27 cellular contexts compared by ENCODE assay signal in genomic region chr13:108328848-108329247, GRCh38.
"Had no signal": no experiment of that assay in that cellular context is flagged by ENCODE, and none has a peak within 500 bp of the region (broad histone marks: within the 10 kb centered on the region; RNA-seq: fewer than 3 reads in every experiment).

No MANE protein-coding gene starts in this region.

- H3K36me3 ChIP-seq: brain microvascular endothelial cell, gastrocnemius medialis, sigmoid colon, thoracic aorta had no signal

- H3K4me1 Mint-ChIP-seq: stimulated activated effector memory CD8-positive, alpha-beta T cell treated with anti-CD3 and anti-CD28 coated beads, Interleukin-12 subunit alpha, Interleukin-12 subunit beta, amount 100 ng/mL, for 72 hours had no signal

- H3K36me3 Mint-ChIP-seq: activated CD4-positive, alpha-beta memory T cell treated with anti-CD3 and anti-CD28 coated beads for 36 hours; activated naive CD4-positive, alpha-beta T cell treated with anti-CD3 and anti-CD28 coated beads, Interleukin-2, amount 10 ng/mL, durations not matched to agents 7 days and 5 days; activated naive CD8-positive, alpha-beta T cell treated with anti-CD3 and anti-CD28 coated beads, Interleukin-2, amount 10 ng/mL, durations not matched to agents 7 days and 5 days; naive thymus-derived CD8-positive, alpha-beta T cell; stimulated activated effector memory CD8-positive, alpha-beta T cell treated with anti-CD3 and anti-CD28 coated beads, Interleukin-12 subunit alpha, Interleukin-12 subunit beta, amount 100 ng/mL, for 72 hours had no signal

- H3K9me3 Mint-ChIP-seq: activated CD4-positive, alpha-beta memory T cell treated with anti-CD3 and anti-CD28 coated beads for 36 hours; activated naive CD4-positive, alpha-beta T cell treated with anti-CD3 and anti-CD28 coated beads, Interleukin-2, amount 10 ng/mL, durations not matched to agents 7 days and 5 days; activated naive CD8-positive, alpha-beta T cell treated with anti-CD3 and anti-CD28 coated beads, Interleukin-2, amount 10 ng/mL, durations not matched to agents 7 days and 5 days; effector memory CD8-positive, alpha-beta T cell; stimulated activated effector memory CD8-positive, alpha-beta T cell treated with anti-CD3 and anti-CD28 coated beads, Interleukin-12 subunit alpha, Interleukin-12 subunit beta, amount 100 ng/mL, for 72 hours; stimulated activated naive CD8-positive, alpha-beta T cell treated with anti-CD3 and anti-CD28 coated beads, Interleukin-15, Interleukin-2, amounts not matched to agents 100 ng/mL and 50 ng/mL, for 24 hours had no signal

- H3K27ac Mint-ChIP-seq: activated CD4-positive, alpha-beta memory T cell treated with anti-CD3 and anti-CD28 coated beads for 36 hours; activated naive CD4-positive, alpha-beta T cell treated with anti-CD3 and anti-CD28 coated beads, Interleukin-2, amount 10 ng/mL, durations not matched to agents 7 days and 5 days; activated naive CD8-positive, alpha-beta T cell treated with anti-CD3 and anti-CD28 coated beads, Interleukin-2, amount 10 ng/mL, durations not matched to agents 7 days and 5 days; effector memory CD8-positive, alpha-beta T cell; naive thymus-derived CD8-positive, alpha-beta T cell; stimulated activated effector memory CD8-positive, alpha-beta T cell treated with anti-CD3 and anti-CD28 coated beads, Interleukin-12 subunit alpha, Interleukin-12 subunit beta, amount 100 ng/mL, for 72 hours; stimulated activated naive CD8-positive, alpha-beta T cell treated with anti-CD3 and anti-CD28 coated beads, Interleukin-15, Interleukin-2, amounts not matched to agents 100 ng/mL and 50 ng/mL, for 24 hours had no signal

- H3K4me3 Mint-ChIP-seq: activated CD4-positive, alpha-beta memory T cell treated with anti-CD3 and anti-CD28 coated beads for 36 hours; activated naive CD4-positive, alpha-beta T cell treated with anti-CD3 and anti-CD28 coated beads, Interleukin-2, amount 10 ng/mL, durations not matched to agents 7 days and 5 days; activated naive CD8-positive, alpha-beta T cell treated with anti-CD3 and anti-CD28 coated beads, Interleukin-2, amount 10 ng/mL, durations not matched to agents 7 days and 5 days; effector memory CD8-positive, alpha-beta T cell; naive thymus-derived CD8-positive, alpha-beta T cell; neural crest cell; stimulated activated effector memory CD8-positive, alpha-beta T cell treated with anti-CD3 and anti-CD28 coated beads, Interleukin-12 subunit alpha, Interleukin-12 subunit beta, amount 100 ng/mL, for 72 hours; stimulated activated naive CD8-positive, alpha-beta T cell treated with anti-CD3 and anti-CD28 coated beads, Interleukin-15, Interleukin-2, amounts not matched to agents 100 ng/mL and 50 ng/mL, for 24 hours had no signal

- H3K4me1 ChIP-seq: gastrocnemius medialis, parathyroid adenoma, psoas muscle, sigmoid colon had no signal

- H3K27me3 Mint-ChIP-seq: activated CD4-positive, alpha-beta memory T cell treated with anti-CD3 and anti-CD28 coated beads for 36 hours had no signal

- ATAC-seq: effector memory CD8-positive, alpha-beta T cell; gastrocnemius medialis; left ventricle myocardium superior; naive thymus-derived CD8-positive, alpha-beta T cell; psoas muscle; stimulated activated effector memory CD8-positive, alpha-beta T cell treated with anti-CD3 and anti-CD28 coated beads, Interleukin-12 subunit alpha, Interleukin-12 subunit beta, amount 100 ng/mL, for 72 hours had no signal

- H3K9me3 ChIP-seq: gastrocnemius medialis, psoas muscle, sigmoid colon, thoracic aorta had no signal

- DNase-seq: activated CD4-positive, alpha-beta memory T cell treated with anti-CD3 and anti-CD28 coated beads for 36 hours; activated CD4-positive, alpha-beta T cell treated with anti-CD3 and anti-CD28 coated beads for 48 hours; activated CD8-positive, alpha-beta memory T cell treated with anti-CD3 and anti-CD28 coated beads, Interleukin-2, amount 50 U/mL, for 4 hours; activated gamma-delta T cell; activated naive CD4-positive, alpha-beta T cell treated with anti-CD3 and anti-CD28 coated beads, Interleukin-2, amount 10 ng/mL, durations not matched to agents 7 days and 5 days; activated naive CD8-positive, alpha-beta T cell treated with anti-CD3 and anti-CD28 coated beads, Interleukin-2, amount 10 ng/mL, durations not matched to agents 7 days and 5 days; activated T-cell treated with anti-CD3 and anti-CD28 coated beads, Interleukin-2, amount 50 U/mL, for 1 hour; brain microvascular endothelial cell; cortex of kidney; effector memory CD8-positive, alpha-beta T cell; erythroblast; gastrocnemius medialis; glutamatergic neuron; left ventricle myocardium superior; midbrain; naive thymus-derived CD8-positive, alpha-beta T cell; occipital lobe; psoas muscle; sigmoid colon; small intestine; stimulated activated CD4-positive, alpha-beta T cell treated with anti-CD3 and anti-CD28 coated beads, Interleukin-4, amount 100 ng/mL, for 24 hours; trophoblast cell had no signal

- H3K4me3 ChIP-seq: gastrocnemius medialis, psoas muscle, sigmoid colon, thoracic aorta had no signal
